1 cellular context compared by ENCODE assay signal in genomic region chr4:147639388-147639787, GRCh38.
TF ChIP-seq lines count a peak whose summit lies in the region.

No MANE protein-coding gene starts in this region.

TF ChIP-seq in GM23338, 12 proteins besides CTCF, POLR2A, EP300 and RAD21 (continued from another document):
- no peak for TF ChIP-seq ZNF462 (CRISPR knock-in tag; IDR thresholded peaks at IDR 0.05)
- TF ChIP-seq EZH2 (IDR thresholded peaks at IDR 0.05; ENCODE audit: low read depth, unreplicated experiment), result no peak
- no peak for TF ChIP-seq ETS1 (IDR thresholded peaks at IDR 0.05)
- TF ChIP-seq NANOG (IDR thresholded peaks at IDR 0.05; ENCODE audit: borderline replicate concordance), result no peak
- TF ChIP-seq JUNB (IDR thresholded peaks at IDR 0.05; ENCODE audit: unreplicated experiment), result no peak
